In the genomic region with DNA sequence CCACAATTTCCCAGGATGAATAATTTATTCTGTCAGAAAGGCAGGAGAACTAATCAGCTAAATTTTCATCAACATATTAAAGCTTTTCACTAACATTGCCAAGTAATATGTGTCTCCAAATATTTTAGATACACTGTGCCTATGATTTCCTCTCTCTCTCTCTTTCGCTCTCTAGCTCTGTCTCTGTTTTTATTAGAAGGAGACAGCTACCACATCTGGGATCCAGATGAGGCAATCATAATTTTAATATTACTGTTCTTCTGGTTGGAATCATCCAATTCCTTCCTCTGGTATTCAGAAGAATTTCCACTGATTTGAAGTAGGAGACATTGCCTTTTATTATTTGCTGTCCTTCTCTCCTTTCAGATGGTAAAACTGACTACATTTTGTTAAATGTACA, we compare ENCODE assay signal across 22 cellular contexts.
"Had no signal": no experiment of that assay in that cellular context is flagged by ENCODE, and none has a peak within 500 bp of the region (broad histone marks: within the 10 kb centered on the region; RNA-seq: fewer than 3 reads in every experiment).

No MANE protein-coding gene starts in this region.

- H3K9me3 ChIP-seq: heart right ventricle, left ventricle myocardium inferior, tibial artery had no signal

- H3K9me3 Mint-ChIP-seq: activated B cell treated with CpG ODN at 0.5 μM for 24 hours; activated CD8-positive, alpha-beta T cell treated with anti-CD3 and anti-CD28 coated beads for 36 hours; activated naive CD4-positive, alpha-beta T cell treated with anti-CD3 and anti-CD28 coated beads for 36 hours; activated T-cell treated with anti-CD3 and anti-CD28 coated beads, Interleukin-2, amount 50 U/mL, for 24 hours; activated T-helper 2 cell treated with anti-CD3 and anti-CD28 coated beads, Interferon-gamma antibody, Interleukin-2, Interleukin-4, amounts not matched to agents 10 μg/mL and 5 μg/mL and 100 μg/mL, durations not matched to agents 14 hours and 24 hours and 36 hours; T-helper 2 cell treated with Interferon-gamma antibody and Interleukin-4, amounts not matched to agents 5 μg/mL and 100 μg/mL, for 36 hours had no signal

- H3K27me3 ChIP-seq: brain microvascular endothelial cell, heart right ventricle, tibial artery had no signal

- H3K27ac ChIP-seq: brain microvascular endothelial cell, coronary artery, heart right ventricle, left ventricle myocardium inferior, tibial artery had no signal

- H3K27me3 Mint-ChIP-seq: activated B cell treated with CpG ODN at 0.5 μM for 24 hours had no signal

- H3K4me3 Mint-ChIP-seq: activated B cell treated with CpG ODN at 0.5 μM for 24 hours; activated CD8-positive, alpha-beta T cell treated with anti-CD3 and anti-CD28 coated beads for 36 hours; activated naive CD4-positive, alpha-beta T cell treated with anti-CD3 and anti-CD28 coated beads for 36 hours; activated T-cell treated with anti-CD3 and anti-CD28 coated beads, Interleukin-2, amount 50 U/mL, for 24 hours; T-helper 2 cell treated with Interferon-gamma antibody and Interleukin-4, amounts not matched to agents 5 μg/mL and 100 μg/mL, for 36 hours had no signal

- H3K27ac Mint-ChIP-seq: activated B cell treated with CpG ODN at 0.5 μM for 24 hours; activated CD8-positive, alpha-beta T cell treated with anti-CD3 and anti-CD28 coated beads for 36 hours; activated naive CD4-positive, alpha-beta T cell treated with anti-CD3 and anti-CD28 coated beads for 36 hours; activated T-cell treated with anti-CD3 and anti-CD28 coated beads, Interleukin-2, amount 50 U/mL, for 24 hours; activated T-helper 2 cell treated with anti-CD3 and anti-CD28 coated beads, Interferon-gamma antibody, Interleukin-2, Interleukin-4, amounts not matched to agents 10 μg/mL and 5 μg/mL and 100 μg/mL, durations not matched to agents 14 hours and 24 hours and 36 hours; T-helper 2 cell treated with Interferon-gamma antibody and Interleukin-4, amounts not matched to agents 5 μg/mL and 100 μg/mL, for 36 hours had no signal

- H3K4me3 ChIP-seq: coronary artery, heart right ventricle, left ventricle myocardium inferior, tibial artery had no signal

- ATAC-seq: activated CD8-positive, alpha-beta T cell treated with anti-CD3 and anti-CD28 coated beads for 36 hours had no signal

- DNase-seq: activated B cell treated with CpG ODN at 0.5 μM for 24 hours; activated CD4-positive, alpha-beta T cell treated with anti-CD3 and anti-CD28 coated beads for 48 hours; activated CD8-positive, alpha-beta T cell treated with anti-CD3 and anti-CD28 coated beads for 36 hours; activated naive CD4-positive, alpha-beta T cell treated with anti-CD3 and anti-CD28 coated beads for 36 hours; activated T-cell treated with anti-CD3 and anti-CD28 coated beads, Interleukin-2, amount 50 U/mL, for 24 hours; anterior cingulate cortex; brain microvascular endothelial cell; central memory CD4-positive, alpha-beta T cell; foreskin melanocyte; heart right ventricle; left ventricle myocardium inferior; occipital lobe; posterior cingulate gyrus; stimulated activated CD4-positive, alpha-beta T cell treated with anti-CD3 and anti-CD28 coated beads, Interleukin-12 subunit alpha, Interleukin-12 subunit beta, amount 100 ng/mL, for 4 hours; stimulated activated CD4-positive, alpha-beta T cell treated with anti-CD3 and anti-CD28 coated beads, Interleukin-1b, Interleukin-23, amount 100 ng/mL, for 48 hours; stimulated activated CD8-positive, alpha-beta memory T cell treated with anti-CD3 and anti-CD28 coated beads, Interleukin-4, amount 100 ng/mL, for 48 hours; stimulated activated naive CD4-positive, alpha-beta T cell treated with Interleukin-2 at 50 U/mL for 16 hours; substantia nigra; tibial artery had no signal

- H3K36me3 ChIP-seq: brain microvascular endothelial cell, heart right ventricle, left ventricle myocardium inferior, tibial artery had no signal
